Comparison of ENCODE assay signal across 24 cellular contexts in the genomic region with DNA sequence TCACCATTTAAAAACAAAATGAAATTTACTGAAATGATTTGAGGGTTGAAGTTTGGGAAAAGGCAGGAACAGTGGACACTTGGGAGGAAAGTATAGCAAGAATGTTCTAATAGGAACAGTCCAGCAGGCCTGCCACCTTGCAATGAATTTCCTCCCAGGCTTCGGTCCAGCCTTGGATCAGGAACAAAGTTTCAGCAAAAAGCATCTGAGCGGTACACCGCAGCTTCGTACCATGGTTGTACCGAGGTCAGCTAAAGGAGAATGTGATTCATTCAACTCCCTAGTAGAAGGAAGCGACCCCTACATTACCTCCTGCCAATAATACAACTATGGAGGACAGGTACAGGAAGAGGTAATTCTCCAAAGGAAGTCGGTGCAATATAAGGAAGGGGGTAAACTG.
"Had no signal": no experiment of that assay in that cellular context is flagged by ENCODE, and none has a peak within 500 bp of the region (broad histone marks: within the 10 kb centered on the region; RNA-seq: fewer than 3 reads in every experiment).

No MANE protein-coding gene starts in this region.

- H3K4me1 Mint-ChIP-seq: endodermal cell; mesothelial cell of epicardium; naive thymus-derived CD4-positive, alpha-beta T cell had no signal

- FAIRE-seq: endometrium, islet of Langerhans, keratinocyte had no signal

- H3K27me3 ChIP-seq: colonic mucosa, esophagus muscularis mucosa, gastrocnemius medialis, heart right ventricle, left lung had no signal

- H3K27ac ChIP-seq: colonic mucosa, esophagus muscularis mucosa, gastrocnemius medialis, heart right ventricle, left lung, lower lobe of right lung had no signal

- H3K4me1 ChIP-seq: colonic mucosa, gastrocnemius medialis, heart right ventricle, left lung, lower lobe of right lung had no signal

- H3K27me3 Mint-ChIP-seq: dendritic cell treated with granulocyte-macrophage colony-stimulating factor and Interleukin-4, amounts not matched to agents 40 ng/mL and 50 ng/mL, for 4 days had no signal

- ATAC-seq: effector memory CD8-positive, alpha-beta T cell; gastrocnemius medialis; heart right ventricle; left cardiac atrium; left lung; left ventricle myocardium superior; lower lobe of right lung; naive thymus-derived CD4-positive, alpha-beta T cell had no signal

- H3K4me3 ChIP-seq: colonic mucosa, esophagus muscularis mucosa, gastrocnemius medialis, heart right ventricle, left lung, lower lobe of right lung had no signal

- H3K36me3 ChIP-seq: colonic mucosa, esophagus muscularis mucosa, gastrocnemius medialis, heart right ventricle, left lung, lower lobe of right lung had no signal

- H3K27ac Mint-ChIP-seq: dendritic cell treated with granulocyte-macrophage colony-stimulating factor and Interleukin-4, amounts not matched to agents 40 ng/mL and 50 ng/mL, for 4 days; effector memory CD8-positive, alpha-beta T cell; endodermal cell; mesothelial cell of epicardium; naive thymus-derived CD4-positive, alpha-beta T cell had no signal

- H3K4me3 Mint-ChIP-seq: dendritic cell treated with granulocyte-macrophage colony-stimulating factor and Interleukin-4, amounts not matched to agents 40 ng/mL and 50 ng/mL, for 4 days; effector memory CD8-positive, alpha-beta T cell; endodermal cell; mesothelial cell of epicardium; naive thymus-derived CD4-positive, alpha-beta T cell had no signal

- H3K9me3 ChIP-seq: colonic mucosa had no signal

- DNase-seq: colonic mucosa; cortex of kidney; effector CD8-positive, alpha-beta T cell; effector memory CD8-positive, alpha-beta T cell; endodermal cell; foreskin fibroblast; foreskin melanocyte; gastrocnemius medialis; glutamatergic neuron; head of caudate nucleus; heart right ventricle; hippocampal formation; left cardiac atrium; left lung; left ventricle myocardium superior; lower lobe of right lung; mesenchymal stem cell; naive thymus-derived CD4-positive, alpha-beta T cell had no signal
